19 cellular contexts compared by ENCODE assay signal in the genomic region with DNA sequence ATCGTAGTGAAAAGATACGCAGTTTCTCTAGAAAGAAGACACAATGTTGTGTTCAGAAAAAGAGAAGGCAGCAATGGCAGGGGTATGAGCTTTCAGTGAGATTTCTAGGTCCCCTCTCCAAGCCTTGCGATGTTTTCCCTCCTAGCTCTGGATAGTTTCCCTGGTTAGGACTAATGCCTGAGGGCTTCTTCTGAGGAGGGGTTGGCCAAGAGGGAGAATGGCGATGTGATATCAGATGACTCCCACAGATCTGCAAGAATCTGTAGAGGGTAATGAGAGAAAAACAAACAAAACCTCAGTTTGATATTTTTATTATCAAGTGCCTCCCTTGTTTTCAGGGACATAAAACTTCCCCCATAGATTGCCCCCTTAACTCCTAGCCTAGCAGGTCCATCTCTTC. TPM values are rescaled to one million over a fixed set of nuclear protein-coding genes. Genes with fewer than 3 reads are reported as not detected.
DNase-seq lines count a peak whose midpoint lies in the region; ATAC-seq and TF ChIP-seq lines count a peak whose summit lies in the region.
"Had no signal": no experiment of that assay in that cellular context is flagged by ENCODE, and none has a peak within 500 bp of the region (broad histone marks: within the 10 kb centered on the region; RNA-seq: fewer than 3 reads in every experiment).

No MANE protein-coding gene starts in this region.

- peak overlapping the region; percentile 52 for H2AFZ ChIP-seq in osteoblast (ENCODE audit: low read length)

- no peaks in the 10 kb centered on the region for H3K79me2 ChIP-seq in osteoblast (ENCODE audit: insufficient read depth, low read length)

- H3K27me3 ChIP-seq in esophagus squamous epithelium: peaks cover 0 to 3% (median 0%) of the 10 kb centered on the region in 4 donors
- H3K27me3 ChIP-seq in osteoblast (ENCODE audit: insufficient read depth, low read length): no peaks in the 10 kb centered on the region
- H3K27me3 ChIP-seq in body of pancreas: no peaks in the 10 kb centered on the region
- H3K27me3 ChIP-seq: Peyer's patch, SJSA1 had no signal

- ATAC-seq in body of pancreas: no peak
- no peak for ATAC-seq in HG02938 (IDR thresholded peaks at IDR 0.05; ENCODE audit: unreplicated experiment)

- no peaks in the 10 kb centered on the region for H3K9me3 ChIP-seq in esophagus squamous epithelium
- no peaks in the 10 kb centered on the region for H3K9me3 ChIP-seq in osteoblast (ENCODE audit: low read depth, low read length)
- no peaks in the 10 kb centered on the region for H3K9me3 ChIP-seq in body of pancreas
- H3K9me3 ChIP-seq: Peyer's patch, sigmoid colon, SJSA1 had no signal

- DNase-seq in ELF-1 (ENCODE audit: low read depth, low spot score) (peak; percentile 15), RPMI7951 (ENCODE audit: low read depth) (peak; percentile 40), esophagus squamous epithelium (lab: John Stamatoyannopoulos, UW) (no peak), osteoblast (ENCODE audit: insufficient read length, low spot score, missing footprints) (no peak), body of pancreas (no peak), NCI-H1105 (lab: John Stamatoyannopoulos, UW) (no peak)
- DNase-seq: CD8-positive, alpha-beta memory T cell; effector memory CD4-positive, alpha-beta T cell; Kasumi-1; NCI-H2081 treated with DMSO at 0.1 percent for 48 hours; NCI-H524; nephron progenitor cell; Peyer's patch; posterior cingulate gyrus; sigmoid colon; substantia nigra; T-helper 2 cell had no signal

- WGBS in esophagus squamous epithelium, 2 donors: 20 to 43% methylated on average over 4 of the region's 4 CpGs
- WGBS in body of pancreas, 2 donors: 84 to 87% methylated on average over 4 of the region's 4 CpGs

- no peaks in the 10 kb centered on the region for H3K36me3 ChIP-seq in esophagus squamous epithelium
- H3K36me3 ChIP-seq in osteoblast (ENCODE audit: insufficient read depth, low read length): no peaks in the 10 kb centered on the region
- no peaks in the 10 kb centered on the region for H3K36me3 ChIP-seq in body of pancreas (replicated peaks in 1 of 2; ENCODE audit: insufficient read depth in 1 of 2, low read depth in 2 of 2)
- H3K36me3 ChIP-seq: Peyer's patch, sigmoid colon, SJSA1 had no signal

- TF ChIP-seq POLR2A in esophagus squamous epithelium (IDR thresholded peaks at IDR 0.05): peak in 1 of 4 donors; percentile 1
- no peak for TF ChIP-seq POLR2A in body of pancreas (IDR thresholded peaks at IDR 0.05)

- H3K4me1 ChIP-seq in esophagus squamous epithelium (peaks cover 0 to 42% (median 14%) of the 10 kb centered on the region in 3 donors), osteoblast (ENCODE audit: insufficient read depth, low read length) (peaks cover 28% of the 10 kb centered on the region), body of pancreas (peaks cover 19% of the 10 kb centered on the region)

- H3K27ac ChIP-seq in esophagus squamous epithelium (peak overlapping the region; percentile 66 to 85 (median 74)), osteoblast (ENCODE audit: low read depth, low read length) (no peak overlapping the region), body of pancreas (peak overlapping the region in 1 of 4 donors; percentile 5)
- H3K27ac ChIP-seq: Peyer's patch, sigmoid colon, SJSA1 had no signal

- H4K20me1 ChIP-seq in osteoblast (ENCODE audit: insufficient read depth, low read length): no peaks in the 10 kb centered on the region

- TF ChIP-seq CTCF in esophagus squamous epithelium (IDR thresholded peaks at IDR 0.05) (no peak), osteoblast (IDR thresholded peaks at IDR 0.05; ENCODE audit: extremely low read depth, low read depth, low read length) (no peak), body of pancreas (IDR thresholded peaks at IDR 0.05) (no peak)

- H3K4me2 ChIP-seq in osteoblast (ENCODE audit: insufficient read depth, low read length): no peak overlapping the region

- H3K4me3 ChIP-seq in esophagus squamous epithelium (no peak overlapping the region), osteoblast (ENCODE audit: insufficient read depth, low read length) (no peak overlapping the region), body of pancreas (no peak overlapping the region)
- H3K4me3 ChIP-seq: Peyer's patch, sigmoid colon, SJSA1 had no signal

- intact Hi-C loops in esophagus squamous epithelium (cut with DNase I) (loop anchor here (10.0 kb wide), 1 partner anchor 102 kb away; no protein-coding TSS in a partner anchor), body of pancreas (cut with DNase I) (no loop called here)

RNA-seq across cellular contexts. Expression of a gene that starts 4.1 kb away (rescaled TPM):
- 0.59 and 1.3 TPM in 2 replicates for total RNA-seq in RPMI7951 (2014; rRNA removed; shearing (Covaris generic))
- total RNA-seq in esophagus squamous epithelium: 10 to 100 TPM; 34.8 to 59.6 (median 45.4) TPM
- total RNA-seq in osteoblast: 0.29 and 1.1 TPM in 2 replicates
- 10 to 100 TPM; 33.3 to 57.9 TPM for total RNA-seq in body of pancreas

Comparison
In these comparisons a context has a peak if more than half of its experiments do, and no peak if none do; other contexts are left out.
1. DNase-seq: peak in ELF-1 (single experiment) and RPMI7951 (single experiment); none in esophagus squamous epithelium (single experiment), osteoblast (single experiment), body of pancreas (0 of 4) and NCI-H1105 (single experiment).
2. RNA of a gene that starts 4.1 kb away (total RNA-seq): 33.3 to 57.9 TPM in body of pancreas and 34.8 to 59.6 TPM in esophagus squamous epithelium; 0.59 to 1.3 TPM in RPMI7951 and 0.29 to 1.1 TPM in osteoblast; every median in the first group is over 10 times any median in the second.